Comparison of ENCODE assay signal across 22 cellular contexts in genomic region chr12:76944892-76945291, GRCh38.
A peak's percentile ranks its signal among the peaks of the same experiment; 100 is the strongest.
DNase-seq lines count a peak whose midpoint lies in the region; ATAC-seq, FAIRE-seq and TF ChIP-seq lines count a peak whose summit lies in the region.
"Had no signal": no experiment of that assay in that cellular context is flagged by ENCODE, and none has a peak within 500 bp of the region (broad histone marks: within the 10 kb centered on the region; RNA-seq: fewer than 3 reads in every experiment).

No MANE protein-coding gene starts in this region.

- H3K4me2 ChIP-seq in K562 (ENCODE audit: insufficient read depth, low read length) = no peak overlapping the region
- H3K4me2 ChIP-seq: A549; BLaER1 treated with 17β-estradiol and CSF1 and Interleukin-3, amounts not matched to agents 10 nM and 100 nM had no signal

- FAIRE-seq in K562 (lab: Jason Lieb, UNC) = no peak
- FAIRE-seq in GM12891 (lab: Jason Lieb, UNC) = no peak
- FAIRE-seq: A549, GM12878, GM19239 had no signal

- H3K79me2 ChIP-seq in K562 (ENCODE audit: control insufficient read depth, insufficient read depth, low read length) = no peaks in the 10 kb centered on the region

- no peak for TF ChIP-seq RAD21 in K562 (CRISPR knock-in tag; conservative IDR thresholded peaks at IDR 0.05 in 1 of 2, IDR thresholded peaks at IDR 0.05 in 1 of 2)

- H3K4me3 ChIP-seq in HEK293 (ENCODE audit: low read depth, low read length) (no peak overlapping the region), K562 (no peak overlapping the region)
- H3K4me3 ChIP-seq: A549; BLaER1 treated with 17β-estradiol and CSF1 and Interleukin-3, amounts not matched to agents 10 nM and 100 nM; GM12878 had no signal

- 0% methylated on average over 2 of the region's 3 CpGs for WGBS in K562 (ENCODE audit: insufficient coverage, low coverage, missing lambda C conversion rate)

- no peaks in the 10 kb centered on the region for H3K4me1 ChIP-seq in HEK293 (ENCODE audit: control insufficient read depth, insufficient read depth, low read length)
- no peaks in the 10 kb centered on the region for H3K4me1 ChIP-seq in K562 (replicated peaks in 1 of 2; ENCODE audit: control insufficient read depth in 2 of 2, insufficient read depth in 2 of 2, low read length in 2 of 2)
- H3K4me1 ChIP-seq: A549 had no signal

- DNase-seq in K562 (ENCODE audit: extremely low read depth in 1 of 4, low spot score in 3 of 4) = no peak
- DNase-seq in NCI-H2171 treated with DMSO at 0.1 percent for 48 hours (lab: John Stamatoyannopoulos, UW) = no peak
- no peak for DNase-seq in GM12891 (ENCODE audit: insufficient read length, low spot score)
- DNase-seq: AML-193; CD4-positive, alpha-beta memory T cell; CD8-positive, alpha-beta memory T cell; COR-L47; DMS 273 treated with DMSO at 0.1 percent for 48 hours; DMS153; DMS53; DMS79; DND-41; EL; GDM1 had no signal

- POLR2A ChIA-PET in HEK293 (lab: Yijun Ruan, JAX) (no interaction called here), K562 (lab: Yijun Ruan, JAX) (no interaction called here)

- no peaks in the 10 kb centered on the region for H3K27me3 ChIP-seq in K562 (ENCODE audit: control insufficient read depth in 2 of 2, insufficient read depth in 2 of 2, low read length in 2 of 2)
- H3K27me3 ChIP-seq: BLaER1 treated with 17β-estradiol and CSF1 and Interleukin-3, amounts not matched to agents 10 nM and 100 nM had no signal

- intact Hi-C loops in K562 (cut with micrococcal nuclease) = no loop called here

- no peak overlapping the region for H3K27ac ChIP-seq in HEK293 (ENCODE audit: extremely low read depth, low read depth, low read length)
- H3K27ac ChIP-seq in VCaP = peak overlapping the region; percentile 74
- no peak overlapping the region for H3K27ac ChIP-seq in K562 (ENCODE audit: extremely low read depth, low read depth, low read length)
- H3K27ac ChIP-seq: 22Rv1; A549; BLaER1 treated with 17β-estradiol and CSF1 and Interleukin-3, amounts not matched to agents 10 nM and 100 nM; C4-2B had no signal

- ATAC-seq in K562 = no peak
- ATAC-seq: A549, GM12878 had no signal

- TF ChIP-seq CTCF in HEK293 (tag by site-specific recombination; IDR thresholded peaks at IDR 0.05) (no peak), VCaP (conservative IDR thresholded peaks at IDR 0.05) (no peak), K562 (IDR thresholded peaks at IDR 0.05 in 2 of 3, conservative IDR thresholded peaks at IDR 0.05 in 1 of 3; ENCODE audit: insufficient read depth in 2 of 3, low read depth in 1 of 3, low read length in 3 of 3) (no peak)

- CTCF ChIA-PET in HEK293 (lab: Yijun Ruan, JAX) (no interaction called here), K562 (lab: Yijun Ruan, JAX; ENCODE audit: low intra/inter-chr PET ratio) (no interaction called here)

- H4K20me1 ChIP-seq in K562 (replicated peaks; ENCODE audit: control insufficient read depth, insufficient read depth, low read length) = no peaks in the 10 kb centered on the region
- H4K20me1 ChIP-seq: BLaER1 treated with 17β-estradiol and CSF1 and Interleukin-3, amounts not matched to agents 10 nM and 100 nM had no signal

- H3K9me3 ChIP-seq in HEK293 (ENCODE audit: control insufficient read depth, insufficient read depth, low read depth, low read length) (no peaks in the 10 kb centered on the region), K562 (replicated peaks; ENCODE audit: control insufficient read depth, insufficient read depth, low read depth, low read length) (no peaks in the 10 kb centered on the region)
- H3K9me3 ChIP-seq: A549; BLaER1 treated with 17β-estradiol and CSF1 and Interleukin-3, amounts not matched to agents 10 nM and 100 nM had no signal

- in situ Hi-C loops in K562 (cut with MboI) = no loop called here

- TF ChIP-seq POLR2A in K562 (conservative IDR thresholded peaks at IDR 0.05) (no peak), GM12891 (IDR thresholded peaks at IDR 0.05; ENCODE audit: low read depth, low read length) (no peak)

- H3K36me3 ChIP-seq in HEK293 (ENCODE audit: control insufficient read depth in 2 of 2, insufficient read depth in 1 of 2, low read length in 2 of 2) (no peaks in the 10 kb centered on the region), K562 (ENCODE audit: control insufficient read depth, insufficient read depth, low read length) (no peaks in the 10 kb centered on the region)
- H3K36me3 ChIP-seq: BLaER1 treated with 17β-estradiol and CSF1 and Interleukin-3, amounts not matched to agents 10 nM and 100 nM had no signal

- no peak overlapping the region for H2AFZ ChIP-seq in K562 (ENCODE audit: low read depth, low read length)

- BruUV-seq in K562 (replicated peaks; lab: Mats Ljungman, UMichigan) = no TSS peak

- H3K9me1 ChIP-seq in K562 (ENCODE audit: control insufficient read depth, insufficient read depth, low read length) = no peaks in the 10 kb centered on the region

- TF ChIP-seq EP300 in K562 (IDR thresholded peaks at IDR 0.05; ENCODE audit: low read length) = no peak

- no peak overlapping the region for H3K9ac ChIP-seq in K562 (ENCODE audit: insufficient read depth in 1 of 2, low read depth in 2 of 2, low read length in 2 of 2)
- H3K9ac ChIP-seq: BLaER1 treated with 17β-estradiol and CSF1 and Interleukin-3, amounts not matched to agents 10 nM and 100 nM had no signal

TF ChIP-seq in HEK293, 187 proteins besides CTCF, POLR2A, EP300 and RAD21:
- TF ChIP-seq ZNF366 (tag by site-specific recombination; conservative IDR thresholded peaks at IDR 0.05) (peak; percentile 77), BCL11B (tag by site-specific recombination; IDR thresholded peaks at IDR 0.05; ENCODE audit: low read depth) (no peak)

TF ChIP-seq in K562, 482 proteins besides CTCF, POLR2A, EP300 and RAD21:
- TF ChIP-seq BRCA1 (IDR thresholded peaks at IDR 0.05) (no peak), BRCA1 (CRISPR knock-in tag; IDR thresholded peaks at IDR 0.05) (no peak)
- TF ChIP-seq, protein P1, sequence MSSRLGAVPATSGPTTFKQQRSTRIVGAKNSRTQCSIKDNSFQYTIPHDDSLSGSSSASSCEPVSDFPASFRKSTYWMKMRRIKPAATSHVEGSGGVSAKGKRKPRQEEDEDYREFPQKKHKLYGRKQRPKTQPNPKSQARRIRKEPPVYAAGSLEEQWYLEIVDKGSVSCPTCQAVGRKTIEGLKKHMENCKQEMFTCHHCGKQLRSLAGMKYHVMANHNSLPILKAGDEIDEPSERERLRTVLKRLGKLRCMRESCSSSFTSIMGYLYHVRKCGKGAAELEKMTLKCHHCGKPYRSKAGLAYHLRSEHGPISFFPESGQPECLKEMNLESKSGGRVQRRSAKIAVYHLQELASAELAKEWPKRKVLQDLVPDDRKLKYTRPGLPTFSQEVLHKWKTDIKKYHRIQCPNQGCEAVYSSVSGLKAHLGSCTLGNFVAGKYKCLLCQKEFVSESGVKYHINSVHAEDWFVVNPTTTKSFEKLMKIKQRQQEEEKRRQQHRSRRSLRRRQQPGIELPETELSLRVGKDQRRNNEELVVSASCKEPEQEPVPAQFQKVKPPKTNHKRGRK (tag; IDR thresholded peaks at IDR 0.05) = peak; percentile 70

TF ChIP-seq in GM12891, 5 proteins besides CTCF, POLR2A, EP300 and RAD21:
- no peak for TF ChIP-seq PAX5 (IDR thresholded peaks at IDR 0.05; ENCODE audit: insufficient read depth, low read length, severe bottlenecking)
